In genomic region chr11:59197990-59198389, GRCh38 we compare ENCODE assay signal across 11 cellular contexts. TPM values are rescaled to one million over a fixed set of nuclear protein-coding genes. Genes with fewer than 3 reads are reported as not detected.
A peak's percentile ranks its signal among the peaks of the same experiment; 100 is the strongest.
DNase-seq lines count a peak whose midpoint lies in the region; ATAC-seq and TF ChIP-seq lines count a peak whose summit lies in the region.
"Had no signal": no experiment of that assay in that cellular context is flagged by ENCODE, and none has a peak within 500 bp of the region (broad histone marks: within the 10 kb centered on the region; RNA-seq: fewer than 3 reads in every experiment).

No MANE protein-coding gene starts in this region.

- DNase-seq in GM04504 (ENCODE audit: low read depth) = peak; percentile 66
- peak; percentile 19 for DNase-seq in astrocyte of the spinal cord (ENCODE audit: low read depth, low spot score)
- DNase-seq in inferior parietal cortex (ENCODE audit: extremely low spot score) = peak; percentile 63
- DNase-seq in smooth muscle cell (lab: John Stamatoyannopoulos, UW; ENCODE audit: unreplicated experiment) = peak; percentile 30
- no peak for DNase-seq in stimulated activated CD4-positive, alpha-beta T cell treated with anti-CD3 and anti-CD28 coated beads, Interleukin-12 subunit alpha, Interleukin-12 subunit beta, amount 100 ng/mL, for 4 hours
- DNase-seq in GM10266 (ENCODE audit: extremely low spot score) = no peak
- DNase-seq in HuH-7 (ENCODE audit: low spot score) = no peak
- DNase-seq: Karpas-422, T-helper 9 cell had no signal

- TF ChIP-seq CTCF in astrocyte of the spinal cord (IDR thresholded peaks at IDR 0.05; ENCODE audit: low read depth, low read length) (no peak), smooth muscle cell (IDR thresholded peaks at IDR 0.05; ENCODE audit: borderline replicate concordance, insufficient read depth, poor library complexity, severe bottlenecking) (no peak), GM10266 (IDR thresholded peaks at IDR 0.05; ENCODE audit: control insufficient read depth, insufficient read depth, low read depth, missing control alignments) (no peak)

- in situ Hi-C loops in astrocyte of the spinal cord (cut with HindIII; ENCODE audit: low sequenced_read_pairs) = no loop called here

- no peak overlapping the region for H3K4me3 ChIP-seq in astrocyte of the spinal cord (ENCODE audit: low read depth, low read length)
- no peak overlapping the region for H3K4me3 ChIP-seq in smooth muscle cell

- peaks cover 5% of the 10 kb centered on the region for H3K4me1 ChIP-seq in smooth muscle cell (ENCODE audit: low read depth)

- H3K9ac ChIP-seq in smooth muscle cell (ENCODE audit: low read depth) = no peak overlapping the region

- peaks cover 3% of the 10 kb centered on the region for H4K20me1 ChIP-seq in smooth muscle cell (ENCODE audit: low read depth)

- no peak overlapping the region for H3K4me2 ChIP-seq in smooth muscle cell

- H3F3A ChIP-seq in smooth muscle cell (ENCODE audit: low read depth) = no peaks in the 10 kb centered on the region

- H2AFZ ChIP-seq in smooth muscle cell (ENCODE audit: low read depth) = no peak overlapping the region

- ATAC-seq in HG03280 (IDR thresholded peaks at IDR 0.05; ENCODE audit: unreplicated experiment) = no peak

- peaks cover 7% of the 10 kb centered on the region for H3K36me3 ChIP-seq in smooth muscle cell (ENCODE audit: low read depth)

- H3K27me3 ChIP-seq in smooth muscle cell (ENCODE audit: low read depth) = no peaks in the 10 kb centered on the region

- 64% methylated on average over 9 of the region's 9 CpGs for WGBS in smooth muscle cell (ENCODE audit: low lambda C conversion rate)

- H3K27ac ChIP-seq in smooth muscle cell (ENCODE audit: low read depth) = no peak overlapping the region

- no peaks in the 10 kb centered on the region for H3K79me2 ChIP-seq in smooth muscle cell (ENCODE audit: low read depth)

- no peaks in the 10 kb centered on the region for H3K9me3 ChIP-seq in smooth muscle cell (replicated peaks; ENCODE audit: low read depth)

RNA-seq across cellular contexts. Expression of gene MPEG1, which starts 14.7 kb away (rescaled TPM):
- 0.13 TPM in 1 of 2 replicates, not detected in the other for total RNA-seq in smooth muscle cell
- polyA plus RNA-seq in smooth muscle cell = 0.07 TPM in 1 of 2 replicates, not detected in the other
- total RNA-seq: astrocyte had no signal

RNA-seq across cellular contexts. Expression of gene DTX4, which starts 26.1 kb away (rescaled TPM):
- total RNA-seq in smooth muscle cell = 13.0 and 14.2 TPM in 2 replicates
- 10.2 and 14.1 TPM in 2 replicates for polyA plus RNA-seq in smooth muscle cell

RNA-seq across cellular contexts. Expression of gene FAM111A, which starts 55.3 kb away (rescaled TPM):
- 14.3 and 36.8 TPM in 2 replicates for total RNA-seq in smooth muscle cell
- 6.2 and 11.1 TPM in 2 replicates for polyA plus RNA-seq in smooth muscle cell

Comparison
In these comparisons a context has a peak if more than half of its experiments do, and no peak if none do; other contexts are left out.
1. DNase-seq: peak in GM04504 (single experiment), astrocyte of the spinal cord (single experiment), inferior parietal cortex (single experiment) and smooth muscle cell (single experiment); none in stimulated activated CD4-positive, alpha-beta T cell treated with anti-CD3 and anti-CD28 coated beads, Interleukin-12 subunit alpha, Interleukin-12 subunit beta, amount 100 ng/mL, for 4 hours (single experiment), GM10266 (single experiment) and HuH-7 (single experiment).